In genomic region chr17:59707182-59707970, GRCh38 we compare ENCODE assay signal across 8 cellular contexts. TPM values are rescaled to one million over a fixed set of nuclear protein-coding genes. Genes with fewer than 3 reads are reported as not detected.
DNase-seq lines count a peak whose midpoint lies in the region; ATAC-seq and TF ChIP-seq lines count a peak whose summit lies in the region.

TSS of gene PTRH2 (minus strand) at chr17:59707430. CDS start at chr17:59697978, 9,452 bp downstream.
TSS of gene VMP1 (plus strand) at chr17:59707654. CDS start at chr17:59731447, 23,793 bp downstream.

- CTCF ChIA-PET in BJ (lab: Yijun Ruan, JAX), result interaction anchor here (2.1 kb wide), 1 partner anchor 152 kb away, joined by 5 read pairs; no protein-coding TSS in a partner anchor

- peak; percentile 99 for DNase-seq in BJ (ENCODE audit: low read depth)
- DNase-seq in NCI-H526 treated with DMSO at 0.1 percent for 48 hours (lab: John Stamatoyannopoulos, UW), result peak; percentile 99
- DNase-seq in activated CD4-positive, alpha-beta T cell treated with anti-CD3 and anti-CD28 coated beads, Interleukin-2, amount 10 ng/mL, durations not matched to agents 24 days and 14 days, result peak; percentile 98
- peak; percentile 98 for DNase-seq in colonic mucosa
- peak; percentile 97 to 99 for DNase-seq in left colon
- DNase-seq in stimulated activated CD4-positive, alpha-beta T cell treated with anti-CD3 and anti-CD28 coated beads, Interleukin-1b, Interleukin-23, amount 100 ng/mL, for 48 hours, result peak; percentile 98

- H3K36me3 Mint-ChIP-seq in activated CD4-positive, alpha-beta T cell treated with anti-CD3 and anti-CD28 coated beads, Interleukin-2, amount 10 ng/mL, durations not matched to agents 24 days and 14 days (ENCODE audit: low read depth), result peaks cover 36% of the 10 kb centered on the region

- peak; percentile 95 for ATAC-seq in GM19324 (IDR thresholded peaks at IDR 0.05; ENCODE audit: low FRiP score, unreplicated experiment)
- ATAC-seq in HG03469 (IDR thresholded peaks at IDR 0.05; ENCODE audit: unreplicated experiment), result peak; percentile 78
- ATAC-seq in left colon, result peak; percentile 95

- peaks cover 43% of the 10 kb centered on the region for H3K4me1 Mint-ChIP-seq in activated CD4-positive, alpha-beta T cell treated with anti-CD3 and anti-CD28 coated beads, Interleukin-2, amount 10 ng/mL, durations not matched to agents 24 days and 14 days

- no peaks in the 10 kb centered on the region for H3K9me3 Mint-ChIP-seq in activated CD4-positive, alpha-beta T cell treated with anti-CD3 and anti-CD28 coated beads, Interleukin-2, amount 10 ng/mL, durations not matched to agents 24 days and 14 days

- H3K4me3 ChIP-seq in BJ (ENCODE audit: low read depth, low read length), result peak within 1 kb of the TSS; percentile 62
- H3K4me3 ChIP-seq in colonic mucosa, result peak within 1 kb of the TSS; percentile 75

- no peaks in the 10 kb centered on the region for H3K27me3 Mint-ChIP-seq in activated CD4-positive, alpha-beta T cell treated with anti-CD3 and anti-CD28 coated beads, Interleukin-2, amount 10 ng/mL, durations not matched to agents 24 days and 14 days

- H3K36me3 ChIP-seq in BJ (ENCODE audit: control insufficient read depth, insufficient read depth, low read length) (no peaks in the 10 kb centered on the region), colonic mucosa (no peaks in the 10 kb centered on the region)

- H3K27ac Mint-ChIP-seq in activated CD4-positive, alpha-beta T cell treated with anti-CD3 and anti-CD28 coated beads, Interleukin-2, amount 10 ng/mL, durations not matched to agents 24 days and 14 days, result peak within 1 kb of the TSS; percentile 87

- H3K9me3 ChIP-seq in colonic mucosa, result no peaks in the 10 kb centered on the region

- H3K4me1 ChIP-seq in colonic mucosa, result no peaks in the 10 kb centered on the region

- H3K4me3 Mint-ChIP-seq in activated CD4-positive, alpha-beta T cell treated with anti-CD3 and anti-CD28 coated beads, Interleukin-2, amount 10 ng/mL, durations not matched to agents 24 days and 14 days, result peak within 1 kb of the TSS; percentile 91

- TF ChIP-seq CTCF in BJ (IDR thresholded peaks at IDR 0.05; ENCODE audit: insufficient read depth, low read depth, low read length) (no peak), colonic mucosa (IDR thresholded peaks at IDR 0.05) (no peak)

- POLR2A ChIA-PET in BJ (lab: Charles Lee), result interaction anchor here (1.0 kb wide), 1 partner anchor 88 kb away, joined by 4 read pairs; the partner anchor contains the start of gene CLTC

- peak within 1 kb of the TSS; percentile 90 to 96 for H3K9ac ChIP-seq in colonic mucosa (ENCODE audit: low read depth in 2 of 2, low read length in 2 of 2)

- peak within 1 kb of the TSS; percentile 87 for H3K27ac ChIP-seq in colonic mucosa

- intact Hi-C loops in activated CD4-positive, alpha-beta T cell treated with anti-CD3 and anti-CD28 coated beads, Interleukin-2, amount 10 ng/mL, durations not matched to agents 24 days and 14 days (cut with micrococcal nuclease), result loop anchor here (1.0 to 5.0 kb wide), 4 partner anchors 88 to 1190 kb away; partner anchors contain the start of genes CLTC and TUBD1
- intact Hi-C loops in colonic mucosa (cut with DNase I), result no loop called here
- intact Hi-C loops in left colon (cut with DNase I, micrococcal nuclease), result no loop called here

- no peaks in the 10 kb centered on the region for H3K27me3 ChIP-seq in BJ (ENCODE audit: control insufficient read depth, insufficient read depth, low read length)
- no peaks in the 10 kb centered on the region for H3K27me3 ChIP-seq in colonic mucosa

RNA-seq across cellular contexts. Expression of gene PTRH2, which starts in this region (rescaled TPM):
- 31.4 and 42.4 TPM in 2 replicates for polyA plus RNA-seq in BJ (2011; rRNA removed)
- polyA minus RNA-seq in BJ (2011; rRNA and poly(A)+ RNA removed), result 6.5 and 10.0 TPM in 2 replicates
- total RNA-seq in activated CD4-positive, alpha-beta T cell treated with anti-CD3 and anti-CD28 coated beads, Interleukin-2, amount 10 ng/mL, durations not matched to agents 24 days and 14 days, result 49.0 and 50.3 TPM in 2 replicates
- 10 to 100 TPM; 20.1 to 21.1 TPM for total RNA-seq in colonic mucosa
- 10 to 100 TPM; 15.4 to 24.8 TPM for total RNA-seq in left colon

RNA-seq across cellular contexts. Expression of gene VMP1, which starts in this region (rescaled TPM):
- 105 and 186 TPM in 2 replicates for polyA plus RNA-seq in BJ (2011; rRNA removed)
- polyA minus RNA-seq in BJ (2011; rRNA and poly(A)+ RNA removed), result 276 and 308 TPM in 2 replicates
- total RNA-seq in activated CD4-positive, alpha-beta T cell treated with anti-CD3 and anti-CD28 coated beads, Interleukin-2, amount 10 ng/mL, durations not matched to agents 24 days and 14 days, result 417 and 422 TPM in 2 replicates
- total RNA-seq in colonic mucosa (100 to 1,000 TPM; 186 to 291 TPM), left colon (100 to 1,000 TPM; 213 to 459 TPM)

Comparison
In these comparisons a context has a peak if more than half of its experiments do, and no peak if none do; other contexts are left out.
1. Peak in every context shown above with its lines: DNase-seq, ATAC-seq, H3K4me3 ChIP-seq and H3K27ac ChIP-seq.